Comparison of ENCODE assay signal across 1 cellular context in genomic region chr6:160040527-160041264, GRCh38.
TF ChIP-seq lines count a peak whose summit lies in the region.

No MANE protein-coding gene starts in this region.

TF ChIP-seq in GM23338, 12 proteins besides CTCF, POLR2A, EP300 and RAD21 (continued from another document):
- TF ChIP-seq, protein P1, sequence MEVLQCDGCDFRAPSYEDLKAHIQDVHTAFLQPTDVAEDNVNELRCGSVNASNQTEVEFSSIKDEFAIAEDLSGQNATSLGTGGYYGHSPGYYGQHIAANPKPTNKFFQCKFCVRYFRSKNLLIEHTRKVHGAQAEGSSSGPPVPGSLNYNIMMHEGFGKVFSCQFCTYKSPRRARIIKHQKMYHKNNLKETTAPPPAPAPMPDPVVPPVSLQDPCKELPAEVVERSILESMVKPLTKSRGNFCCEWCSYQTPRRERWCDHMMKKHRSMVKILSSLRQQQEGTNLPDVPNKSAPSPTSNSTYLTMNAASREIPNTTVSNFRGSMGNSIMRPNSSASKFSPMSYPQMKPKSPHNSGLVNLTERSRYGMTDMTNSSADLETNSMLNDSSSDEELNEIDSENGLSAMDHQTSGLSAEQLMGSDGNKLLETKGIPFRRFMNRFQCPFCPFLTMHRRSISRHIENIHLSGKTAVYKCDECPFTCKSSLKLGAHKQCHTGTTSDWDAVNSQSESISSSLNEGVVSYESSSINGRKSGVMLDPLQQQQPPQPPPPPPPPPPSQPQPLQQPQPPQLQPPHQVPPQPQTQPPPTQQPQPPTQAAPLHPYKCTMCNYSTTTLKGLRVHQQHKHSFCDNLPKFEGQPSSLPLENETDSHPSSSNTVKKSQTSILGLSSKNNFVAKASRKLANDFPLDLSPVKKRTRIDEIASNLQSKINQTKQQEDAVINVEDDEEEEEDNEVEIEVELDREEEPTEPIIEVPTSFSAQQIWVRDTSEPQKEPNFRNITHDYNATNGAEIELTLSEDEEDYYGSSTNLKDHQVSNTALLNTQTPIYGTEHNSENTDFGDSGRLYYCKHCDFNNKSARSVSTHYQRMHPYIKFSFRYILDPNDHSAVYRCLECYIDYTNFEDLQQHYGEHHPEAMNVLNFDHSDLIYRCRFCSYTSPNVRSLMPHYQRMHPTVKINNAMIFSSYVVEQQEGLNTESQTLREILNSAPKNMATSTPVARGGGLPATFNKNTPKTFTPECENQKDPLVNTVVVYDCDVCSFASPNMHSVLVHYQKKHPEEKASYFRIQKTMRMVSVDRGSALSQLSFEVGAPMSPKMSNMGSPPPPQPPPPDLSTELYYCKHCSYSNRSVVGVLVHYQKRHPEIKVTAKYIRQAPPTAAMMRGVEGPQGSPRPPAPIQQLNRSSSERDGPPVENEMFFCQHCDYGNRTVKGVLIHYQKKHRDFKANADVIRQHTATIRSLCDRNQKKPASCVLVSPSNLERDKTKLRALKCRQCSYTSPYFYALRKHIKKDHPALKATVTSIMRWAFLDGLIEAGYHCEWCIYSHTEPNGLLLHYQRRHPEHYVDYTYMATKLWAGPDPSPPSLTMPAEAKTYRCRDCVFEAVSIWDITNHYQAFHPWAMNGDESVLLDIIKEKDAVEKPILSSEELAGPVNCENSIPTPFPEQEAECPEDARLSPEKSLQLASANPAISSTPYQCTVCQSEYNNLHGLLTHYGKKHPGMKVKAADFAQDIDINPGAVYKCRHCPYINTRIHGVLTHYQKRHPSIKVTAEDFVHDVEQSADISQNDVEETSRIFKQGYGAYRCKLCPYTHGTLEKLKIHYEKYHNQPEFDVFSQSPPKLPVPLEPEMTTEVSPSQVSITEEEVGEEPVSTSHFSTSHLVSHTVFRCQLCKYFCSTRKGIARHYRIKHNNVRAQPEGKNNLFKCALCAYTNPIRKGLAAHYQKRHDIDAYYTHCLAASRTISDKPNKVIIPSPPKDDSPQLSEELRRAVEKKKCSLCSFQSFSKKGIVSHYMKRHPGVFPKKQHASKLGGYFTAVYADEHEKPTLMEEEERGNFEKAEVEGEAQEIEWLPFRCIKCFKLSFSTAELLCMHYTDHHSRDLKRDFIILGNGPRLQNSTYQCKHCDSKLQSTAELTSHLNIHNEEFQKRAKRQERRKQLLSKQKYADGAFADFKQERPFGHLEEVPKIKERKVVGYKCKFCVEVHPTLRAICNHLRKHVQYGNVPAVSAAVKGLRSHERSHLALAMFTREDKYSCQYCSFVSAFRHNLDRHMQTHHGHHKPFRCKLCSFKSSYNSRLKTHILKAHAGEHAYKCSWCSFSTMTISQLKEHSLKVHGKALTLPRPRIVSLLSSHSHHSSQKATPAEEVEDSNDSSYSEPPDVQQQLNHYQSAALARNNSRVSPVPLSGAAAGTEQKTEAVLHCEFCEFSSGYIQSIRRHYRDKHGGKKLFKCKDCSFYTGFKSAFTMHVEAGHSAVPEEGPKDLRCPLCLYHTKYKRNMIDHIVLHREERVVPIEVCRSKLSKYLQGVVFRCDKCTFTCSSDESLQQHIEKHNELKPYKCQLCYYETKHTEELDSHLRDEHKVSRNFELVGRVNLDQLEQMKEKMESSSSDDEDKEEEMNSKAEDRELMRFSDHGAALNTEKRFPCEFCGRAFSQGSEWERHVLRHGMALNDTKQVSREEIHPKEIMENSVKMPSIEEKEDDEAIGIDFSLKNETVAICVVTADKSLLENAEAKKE (CRISPR knock-in tag; IDR thresholded peaks at IDR 0.05), result no peak
- no peak for TF ChIP-seq POLR2AphosphoS5 (IDR thresholded peaks at IDR 0.05; ENCODE audit: low read depth)
- TF ChIP-seq JUNB (IDR thresholded peaks at IDR 0.05; ENCODE audit: unreplicated experiment), result no peak
- no peak for TF ChIP-seq EZH2 (IDR thresholded peaks at IDR 0.05; ENCODE audit: low read depth, unreplicated experiment)
- TF ChIP-seq NANOG (IDR thresholded peaks at IDR 0.05; ENCODE audit: borderline replicate concordance), result no peak
- TF ChIP-seq STAT1 (IDR thresholded peaks at IDR 0.05; ENCODE audit: unreplicated experiment), result no peak
